In genomic region chr14:76894308-76894707, GRCh38 we compare ENCODE assay signal across 16 cellular contexts.
DNase-seq lines count a peak whose midpoint lies in the region; ATAC-seq, FAIRE-seq and TF ChIP-seq lines count a peak whose summit lies in the region.
"Had no signal": no experiment of that assay in that cellular context is flagged by ENCODE, and none has a peak within 500 bp of the region (broad histone marks: within the 10 kb centered on the region; RNA-seq: fewer than 3 reads in every experiment).

No MANE protein-coding gene starts in this region.

- DNase-seq in H7 (peak; percentile 57), M059J (ENCODE audit: low read depth) (peak; percentile 26), astrocyte (ENCODE audit: low read depth) (no peak)
- no peak for DNase-seq in naive thymus-derived CD4-positive, alpha-beta T cell
- DNase-seq in stimulated activated CD4-positive, alpha-beta T cell treated with anti-CD3 and anti-CD28 coated beads, Interleukin-4, amount 100 ng/mL, for 24 hours = no peak
- DNase-seq: EL, HCEC 1CT, Kasumi-1, NCI-H1105 treated with DMSO at 0.1 percent for 48 hours, NCI-H187, NCI-H526 treated with DMSO at 0.1 percent for 48 hours, Right ventricle myocardium superior had no signal

- H4K20me1 ChIP-seq in astrocyte (ENCODE audit: insufficient read depth, low read length) = no peaks in the 10 kb centered on the region

- no peak overlapping the region for H3K27ac ChIP-seq in astrocyte (ENCODE audit: low read depth, low read length)
- H3K27ac ChIP-seq in naive thymus-derived CD4-positive, alpha-beta T cell (ENCODE audit: low read depth, low read length) = no peak overlapping the region
- H3K27ac ChIP-seq: C4-2B had no signal

- H3K4me1 ChIP-seq in astrocyte (ENCODE audit: insufficient read depth, low read length) = no peaks in the 10 kb centered on the region
- no peaks in the 10 kb centered on the region for H3K4me1 ChIP-seq in naive thymus-derived CD4-positive, alpha-beta T cell (ENCODE audit: control insufficient read depth in 2 of 2, insufficient read depth in 2 of 2, low read length in 2 of 2)

- no peak overlapping the region for H3K4me3 ChIP-seq in H7 (ENCODE audit: insufficient read depth, low read depth, low read length)
- H3K4me3 ChIP-seq in astrocyte (ENCODE audit: insufficient read depth, low read depth, low read length) = no peak overlapping the region
- H3K4me3 ChIP-seq in naive thymus-derived CD4-positive, alpha-beta T cell (ENCODE audit: low read length) = no peak overlapping the region

- intact Hi-C loops in naive thymus-derived CD4-positive, alpha-beta T cell (cut with micrococcal nuclease) = no loop called here

- peak; percentile 27 for ATAC-seq in naive thymus-derived CD4-positive, alpha-beta T cell
- ATAC-seq in HG02973 (IDR thresholded peaks at IDR 0.05; ENCODE audit: unreplicated experiment) (no peak), HG02759 (IDR thresholded peaks at IDR 0.05; ENCODE audit: unreplicated experiment) (no peak)

- peaks cover 6% of the 10 kb centered on the region for H3K27me3 Mint-ChIP-seq in astrocyte (ENCODE audit: low read depth, unreplicated experiment)
- H3K27me3 Mint-ChIP-seq in naive thymus-derived CD4-positive, alpha-beta T cell = peaks cover 0 to 2% (median 0%) of the 10 kb centered on the region in 5 donors

- H3K9ac ChIP-seq in astrocyte (ENCODE audit: low read length) = no peak overlapping the region

- no peaks in the 10 kb centered on the region for H3K36me3 ChIP-seq in H7 (replicated peaks; ENCODE audit: control insufficient read depth, insufficient read depth, low read length)
- no peaks in the 10 kb centered on the region for H3K36me3 ChIP-seq in astrocyte (ENCODE audit: insufficient read depth, low read length)
- H3K36me3 ChIP-seq in naive thymus-derived CD4-positive, alpha-beta T cell (ENCODE audit: control insufficient read depth in 2 of 3, insufficient read depth in 3 of 3, low read length in 3 of 3) = no peaks in the 10 kb centered on the region

- no peak overlapping the region for H3K4me2 ChIP-seq in astrocyte (ENCODE audit: low read length)

- POLR2A ChIA-PET in naive thymus-derived CD4-positive, alpha-beta T cell (lab: Charles Lee) = no interaction called here

- no peaks in the 10 kb centered on the region for H3K9me3 ChIP-seq in astrocyte (ENCODE audit: insufficient read depth, low read depth, low read length)
- peaks cover 0 to 6% (median 0%) of the 10 kb centered on the region in 3 experiments for H3K9me3 ChIP-seq in naive thymus-derived CD4-positive, alpha-beta T cell (ENCODE audit: control insufficient read depth in 2 of 3, low read length in 3 of 3)

- no peak overlapping the region for H3K4me3 Mint-ChIP-seq in astrocyte (ENCODE audit: unreplicated experiment)
- H3K4me3 Mint-ChIP-seq in naive thymus-derived CD4-positive, alpha-beta T cell = no peak overlapping the region

- no peak for TF ChIP-seq CTCF in astrocyte (IDR thresholded peaks at IDR 0.05; ENCODE audit: insufficient read depth, low read depth, low read length)

- FAIRE-seq in astrocyte (lab: Jason Lieb, UNC) = no peak
- FAIRE-seq: RCC 7860 had no signal

- H2AFZ ChIP-seq in astrocyte (ENCODE audit: low read depth, low read length) = no peak overlapping the region

- peak overlapping the region; percentile 53 for H3K27ac Mint-ChIP-seq in astrocyte (ENCODE audit: unreplicated experiment)
- peak overlapping the region in 1 of 9 donors; percentile 55 for H3K27ac Mint-ChIP-seq in naive thymus-derived CD4-positive, alpha-beta T cell

- peaks cover 8% of the 10 kb centered on the region for H3K9me3 Mint-ChIP-seq in astrocyte (ENCODE audit: unreplicated experiment)
- peaks cover 0 to 16% (median 5%) of the 10 kb centered on the region in 11 donors for H3K9me3 Mint-ChIP-seq in naive thymus-derived CD4-positive, alpha-beta T cell

- H3K27me3 ChIP-seq in H7 (ENCODE audit: control insufficient read depth, insufficient read depth, low read length) (no peaks in the 10 kb centered on the region), astrocyte (ENCODE audit: insufficient read depth, low read length) (no peaks in the 10 kb centered on the region)
- no peaks in the 10 kb centered on the region for H3K27me3 ChIP-seq in naive thymus-derived CD4-positive, alpha-beta T cell (ENCODE audit: control insufficient read depth in 2 of 2, insufficient read depth in 2 of 2, low read length in 2 of 2)

- CTCF ChIA-PET in naive thymus-derived CD4-positive, alpha-beta T cell (lab: Charles Lee) = interaction anchor here (0.8 kb wide), 1 partner anchor 19 kb away, joined by 3 read pairs; no protein-coding TSS in a partner anchor

- no peaks in the 10 kb centered on the region for H3K79me2 ChIP-seq in astrocyte (ENCODE audit: insufficient read depth, low read length)

- no peaks in the 10 kb centered on the region for H3K4me1 Mint-ChIP-seq in astrocyte (ENCODE audit: low read depth, unreplicated experiment)
- no peaks in the 10 kb centered on the region for H3K4me1 Mint-ChIP-seq in naive thymus-derived CD4-positive, alpha-beta T cell

- no peaks in the 10 kb centered on the region for H3K36me3 Mint-ChIP-seq in astrocyte (ENCODE audit: low read depth, unreplicated experiment)
- peaks cover 0 to 6% (median 0%) of the 10 kb centered on the region in 5 donors for H3K36me3 Mint-ChIP-seq in naive thymus-derived CD4-positive, alpha-beta T cell

Comparison
In these comparisons a context has a peak if more than half of its experiments do, and no peak if none do; other contexts are left out.
1. DNase-seq: peak in H7 (single experiment) and M059J (single experiment); none in astrocyte (single experiment), naive thymus-derived CD4-positive, alpha-beta T cell (0 of 9) and stimulated activated CD4-positive, alpha-beta T cell treated with anti-CD3 and anti-CD28 coated beads, Interleukin-4, amount 100 ng/mL, for 24 hours (single experiment).